ENCODE assay signal across 9 cellular contexts in the genomic region with DNA sequence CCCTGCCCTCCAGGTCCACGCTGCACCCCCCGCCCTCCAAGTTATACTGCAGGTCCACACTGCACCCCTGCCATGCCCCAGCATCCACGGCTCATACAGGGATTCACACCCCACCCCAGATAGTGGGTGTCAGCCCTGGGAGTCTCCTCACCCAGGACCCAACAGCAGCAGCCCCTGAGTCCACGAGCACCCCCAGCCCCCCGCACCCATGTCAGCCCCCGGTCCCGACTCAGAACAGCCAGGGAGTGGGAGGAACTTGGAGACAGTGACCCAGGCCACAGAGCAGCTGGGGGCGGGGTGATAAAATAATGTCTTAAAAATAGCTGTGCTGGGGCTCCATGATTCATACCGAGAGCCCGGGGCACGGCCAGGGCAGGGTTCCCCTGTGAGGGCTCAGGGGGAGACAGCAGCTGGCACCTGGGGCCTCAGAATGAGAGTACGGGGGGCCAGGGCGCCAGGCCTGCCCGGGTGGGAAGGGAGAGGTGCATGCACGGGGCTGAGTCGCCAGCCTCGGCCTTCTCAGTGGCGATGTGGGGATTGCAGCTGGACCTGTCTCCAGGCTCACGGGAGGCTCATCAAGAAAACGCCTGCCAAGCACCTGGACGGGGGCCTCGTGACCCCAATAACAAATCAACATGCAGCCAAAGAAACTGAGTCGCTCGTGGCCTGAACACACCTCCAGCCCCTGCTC. TPM values are rescaled to one million over a fixed set of nuclear protein-coding genes. Genes with fewer than 3 reads are reported as not detected.
DNase-seq lines count a peak whose midpoint lies in the region; ATAC-seq, FAIRE-seq and TF ChIP-seq lines count a peak whose summit lies in the region.
"Had no signal": no experiment of that assay in that cellular context is flagged by ENCODE, and none has a peak within 500 bp of the region (broad histone marks: within the 10 kb centered on the region; RNA-seq: fewer than 3 reads in every experiment).

No MANE protein-coding gene starts in this region.

- H3K36me3 ChIP-seq in left lung (peaks cover 0 to 5% of the 10 kb centered on the region in 2 donors), suprapubic skin (no peaks in the 10 kb centered on the region)

- intact Hi-C loops in left lung (cut with DNase I) = no loop called here

- H3K4me1 ChIP-seq in left lung = peaks cover 0 to 60% of the 10 kb centered on the region in 2 donors
- H3K4me1 ChIP-seq in suprapubic skin = peaks cover 23% of the 10 kb centered on the region

- peaks cover 12% of the 10 kb centered on the region for H3K36me3 Mint-ChIP-seq in activated CD8-positive, alpha-beta T cell treated with anti-CD3 and anti-CD28 coated beads, Interleukin-2, amount 10 ng/mL, durations not matched to agents 7 days and 5 days (ENCODE audit: low read depth)

- DNase-seq in AG08396 (ENCODE audit: low spot score) = peak; percentile 63
- DNase-seq in GM19239 (ENCODE audit: insufficient read length, low spot score) = peak; percentile 80
- DNase-seq in activated CD8-positive, alpha-beta T cell treated with anti-CD3 and anti-CD28 coated beads, Interleukin-2, amount 10 ng/mL, durations not matched to agents 7 days and 5 days = peak; percentile 77
- peak; percentile 31 to 69 for DNase-seq in left lung
- DNase-seq in suprapubic skin (ENCODE audit: low spot score in 2 of 2) = peak; percentile 57 to 77
- no peak for DNase-seq in HEK293T (ENCODE audit: extremely low spot score)
- no peak for DNase-seq in OCI-M2 (lab: John Stamatoyannopoulos, UW; ENCODE audit: unreplicated experiment)

- CTCF ChIA-PET in activated CD8-positive, alpha-beta T cell treated with anti-CD3 and anti-CD28 coated beads, Interleukin-2, amount 10 ng/mL, durations not matched to agents 7 days and 5 days (lab: Charles Lee) = interaction anchor here (1.0 kb wide), 1 partner anchor 15 kb away, joined by 3 read pairs; no protein-coding TSS in a partner anchor
- CTCF ChIA-PET in HEK293T (lab: Yijun Ruan, JAX) = no interaction called here

- no peak for TF ChIP-seq EP300 in suprapubic skin (IDR thresholded peaks at IDR 0.05)

- no peaks in the 10 kb centered on the region for H3K27me3 Mint-ChIP-seq in activated CD8-positive, alpha-beta T cell treated with anti-CD3 and anti-CD28 coated beads, Interleukin-2, amount 10 ng/mL, durations not matched to agents 7 days and 5 days (ENCODE audit: low read depth)

- peaks cover 56% of the 10 kb centered on the region for H3K4me1 Mint-ChIP-seq in activated CD8-positive, alpha-beta T cell treated with anti-CD3 and anti-CD28 coated beads, Interleukin-2, amount 10 ng/mL, durations not matched to agents 7 days and 5 days (ENCODE audit: low read depth)

- TF ChIP-seq CTCF in left lung (IDR thresholded peaks at IDR 0.05) (no peak), suprapubic skin (IDR thresholded peaks at IDR 0.05) (no peak)

- peak; percentile 94 for FAIRE-seq in GM19239 (lab: Jason Lieb, UNC)

- H3K9me3 ChIP-seq in left lung (no peaks in the 10 kb centered on the region), suprapubic skin (no peaks in the 10 kb centered on the region)

- H3K27ac ChIP-seq in left lung (no peak overlapping the region), suprapubic skin (no peak overlapping the region)

- 57% methylated on average over 22 of the region's 24 CpGs for WGBS in suprapubic skin

- H3K4me3 ChIP-seq in left lung (no peak overlapping the region), suprapubic skin (no peak overlapping the region)

- ATAC-seq in HG03442 (IDR thresholded peaks at IDR 0.05; ENCODE audit: unreplicated experiment) (peak; percentile 45), left lung (peak; percentile 5)
- peak; percentile 28 for ATAC-seq in activated CD8-positive, alpha-beta T cell treated with anti-CD3 and anti-CD28 coated beads, Interleukin-2, amount 10 ng/mL, durations not matched to agents 7 days and 5 days

- no peaks in the 10 kb centered on the region for H3K9me3 Mint-ChIP-seq in activated CD8-positive, alpha-beta T cell treated with anti-CD3 and anti-CD28 coated beads, Interleukin-2, amount 10 ng/mL, durations not matched to agents 7 days and 5 days (ENCODE audit: insufficient read depth)

- H3K27ac Mint-ChIP-seq in activated CD8-positive, alpha-beta T cell treated with anti-CD3 and anti-CD28 coated beads, Interleukin-2, amount 10 ng/mL, durations not matched to agents 7 days and 5 days = peak overlapping the region; percentile 91

- POLR2A ChIA-PET in activated CD8-positive, alpha-beta T cell treated with anti-CD3 and anti-CD28 coated beads, Interleukin-2, amount 10 ng/mL, durations not matched to agents 7 days and 5 days (lab: Charles Lee) = interaction anchor here (0.8 to 1.1 kb wide), 4 partner anchors 18 to 49 kb away, joined by 3 to 4 read pairs (median 3); a partner anchor contains a TSS
- POLR2A ChIA-PET in HEK293T (lab: Yijun Ruan, JAX) = no interaction called here

- H3K4me3 Mint-ChIP-seq in activated CD8-positive, alpha-beta T cell treated with anti-CD3 and anti-CD28 coated beads, Interleukin-2, amount 10 ng/mL, durations not matched to agents 7 days and 5 days = peak overlapping the region; percentile 78

- no peak for TF ChIP-seq POLR2A in suprapubic skin (IDR thresholded peaks at IDR 0.05)

- peaks cover 0 to 9% of the 10 kb centered on the region in 2 donors for H3K27me3 ChIP-seq in left lung
- peaks cover 11% of the 10 kb centered on the region for H3K27me3 ChIP-seq in suprapubic skin

TF ChIP-seq in HEK293T, 16 proteins besides CTCF, POLR2A, EP300 and RAD21:
- no peak for TF ChIP-seq BHLHE40 (IDR thresholded peaks at IDR 0.05; ENCODE audit: borderline replicate concordance)
- no peak for TF ChIP-seq FOXM1 (IDR thresholded peaks at IDR 0.05; ENCODE audit: borderline replicate concordance)

RNA-seq across cellular contexts. Expression of a gene that starts 29.8 kb away (rescaled TPM):
- 10 to 100 TPM; 24.2 to 28.6 TPM for total RNA-seq in activated CD8-positive, alpha-beta T cell treated with anti-CD3 and anti-CD28 coated beads, Interleukin-2, amount 10 ng/mL, durations not matched to agents 7 days and 5 days
- total RNA-seq in left lung = 10 to 100 TPM; 25.8 to 35.1 TPM
- total RNA-seq in suprapubic skin = 1 to 10 TPM; 4.1 to 9.1 (median 6.3) TPM

RNA-seq across cellular contexts. Expression of a gene that starts 48.3 kb away (rescaled TPM):
- total RNA-seq in activated CD8-positive, alpha-beta T cell treated with anti-CD3 and anti-CD28 coated beads, Interleukin-2, amount 10 ng/mL, durations not matched to agents 7 days and 5 days = 10 to 100 TPM; 32.2 to 38.3 TPM
- total RNA-seq in left lung (10 to 100 TPM; 30.1 to 31.6 TPM), suprapubic skin (10 to 100 TPM; 27.7 to 58.2 (median 47.8) TPM)

RNA-seq across cellular contexts. Expression of a gene that starts 50.7 kb away (rescaled TPM):
- total RNA-seq in activated CD8-positive, alpha-beta T cell treated with anti-CD3 and anti-CD28 coated beads, Interleukin-2, amount 10 ng/mL, durations not matched to agents 7 days and 5 days = 10 to 100 TPM; 16.8 to 18.2 TPM
- 10 to 100 TPM in 1 of 2 donors, 1 to 10 TPM in 1; 9.1 to 10.8 TPM for total RNA-seq in left lung
- 10 to 100 TPM; 11.6 to 55.2 (median 13.2) TPM for total RNA-seq in suprapubic skin

RNA-seq across cellular contexts. Expression of a gene that starts 58.3 kb away (rescaled TPM):
- total RNA-seq in activated CD8-positive, alpha-beta T cell treated with anti-CD3 and anti-CD28 coated beads, Interleukin-2, amount 10 ng/mL, durations not matched to agents 7 days and 5 days = not detected
- total RNA-seq in left lung (not detected), suprapubic skin (10 to 100 TPM; 13.3 to 20.8 (median 15.4) TPM)
- total RNA-seq: skeletal muscle tissue had no signal

Comparison
In these comparisons a context has a peak if more than half of its experiments do, and no peak if none do; other contexts are left out.
1. DNase-seq: peak in AG08396 (single experiment), GM19239 (single experiment), activated CD8-positive, alpha-beta T cell treated with anti-CD3 and anti-CD28 coated beads, Interleukin-2, amount 10 ng/mL, durations not matched to agents 7 days and 5 days (single experiment), left lung (2 of 2) and suprapubic skin (2 of 2); none in HEK293T (single experiment) and OCI-M2 (single experiment).
2. Peak in every context shown above with its lines, with median percentiles within 50 percentile points of each other: ATAC-seq.